8 cellular contexts compared by ENCODE assay signal in genomic region chr7:100827330-100828226, GRCh38. TPM values are rescaled to one million over a fixed set of nuclear protein-coding genes. Genes with fewer than 3 reads are reported as not detected.
DNase-seq lines count a peak whose midpoint lies in the region; ATAC-seq and TF ChIP-seq lines count a peak whose summit lies in the region.

Gene EPHB4, minus strand, starts transcription at chr7:100827523. Its CDS starts 493 bp downstream, at chr7:100827030.

- peaks cover 69 to 76% of the 10 kb centered on the region in 2 donors for H3K27me3 Mint-ChIP-seq in effector memory CD8-positive, alpha-beta T cell

- in situ Hi-C loops in SK-MEL-5 (cut with HindIII; ENCODE audit: low pct_unique_long_range_greater_than_20kb, low sequenced_read_pairs), result no loop called here

- H3K4me1 Mint-ChIP-seq in effector memory CD8-positive, alpha-beta T cell (ENCODE audit: low read depth in 2 of 2), result peaks cover 18 to 21% of the 10 kb centered on the region in 2 donors

- H3K27ac ChIP-seq in lower lobe of right lung (peak within 1 kb of the TSS; percentile 80), testis (peak within 1 kb of the TSS; percentile 39 to 77)

- H3K36me3 ChIP-seq in lower lobe of right lung (peaks cover 20% of the 10 kb centered on the region), testis (ENCODE audit: low read depth, missing control alignments) (no peaks in the 10 kb centered on the region)

- TF ChIP-seq CTCF in lower lobe of right lung (IDR thresholded peaks at IDR 0.05) (peak; percentile 23), testis (IDR thresholded peaks at IDR 0.05) (peak in 1 of 3 experiments; percentile 22)

- ATAC-seq in effector memory CD8-positive, alpha-beta T cell (replicated peaks), result peak; percentile 27
- peak; percentile 87 to 88 for ATAC-seq in lower lobe of right lung

- intact Hi-C loops in lower lobe of right lung (cut with DNase I), result no loop called here
- intact Hi-C loops in testis (cut with DNase I; ENCODE audit: low total_unique reads), result no loop called here

- H3K4me3 ChIP-seq in lower lobe of right lung (peak within 1 kb of the TSS; percentile 72), testis (peak within 1 kb of the TSS; percentile 68 to 73)

- H3K4me1 ChIP-seq in lower lobe of right lung, result peaks cover 28% of the 10 kb centered on the region
- peaks cover 18% of the 10 kb centered on the region for H3K4me1 ChIP-seq in testis

- H3K9me3 Mint-ChIP-seq in effector memory CD8-positive, alpha-beta T cell, result no peaks in the 10 kb centered on the region

- no peak within 1 kb of the TSS for H3K27ac Mint-ChIP-seq in effector memory CD8-positive, alpha-beta T cell

- H3K36me3 Mint-ChIP-seq in effector memory CD8-positive, alpha-beta T cell (ENCODE audit: insufficient read depth), result no peaks in the 10 kb centered on the region

- H3K27me3 ChIP-seq in lower lobe of right lung (ENCODE audit: low read depth) (peaks cover 22% of the 10 kb centered on the region), testis (no peaks in the 10 kb centered on the region)

- WGBS in testis, 2 donors, result 1% methylated on average over 32 to 78 of the region's 80 CpGs

- peak; percentile 84 for DNase-seq in AG08395 (ENCODE audit: low spot score)
- peak; percentile 83 for DNase-seq in H4 (ENCODE audit: low spot score)
- DNase-seq in SK-MEL-5 (ENCODE audit: low read depth, low spot score), result peak; percentile 96
- no peak for DNase-seq in effector memory CD8-positive, alpha-beta T cell
- DNase-seq in lower lobe of right lung, result peak; percentile 84
- DNase-seq in testis, result peak; percentile 92
- no peak for DNase-seq in NCI-H82 (lab: John Stamatoyannopoulos, UW)
- DNase-seq in NCI-H1436 (lab: John Stamatoyannopoulos, UW), result no peak

- H3K4me3 Mint-ChIP-seq in effector memory CD8-positive, alpha-beta T cell, result peak within 1 kb of the TSS; percentile 76 to 77

- H3K9me3 ChIP-seq in lower lobe of right lung (no peaks in the 10 kb centered on the region), testis (no peaks in the 10 kb centered on the region)

- TF ChIP-seq POLR2A in testis (IDR thresholded peaks at IDR 0.05), result no peak

RNA-seq across cellular contexts. Expression of gene EPHB4, which starts in this region (rescaled TPM):
- 29.9 and 37.1 TPM in 2 replicates for total RNA-seq in H4 (2014; rRNA removed; shearing (Covaris generic))
- total RNA-seq in SK-MEL-5 (2014; rRNA removed; shearing (Covaris generic)), result 37.3 and 45.2 TPM in 2 replicates
- 48.3 and 61.3 TPM in 2 replicates for polyA plus RNA-seq in SK-MEL-5 (2015; cell fraction: cytosol; rRNA removed)
- 49.8 and 54.2 TPM in 2 replicates for polyA plus RNA-seq in SK-MEL-5 (2015; cell fraction: nucleus; rRNA removed)
- 68.6 TPM for total RNA-seq in lower lobe of right lung
- 10 to 100 TPM; 35.9 to 49.6 TPM for total RNA-seq in testis
- 30.5 TPM for polyA plus RNA-seq in testis (ENCODE audit: insufficient read depth, low read depth, low replicate concordance)

Comparison
In these comparisons a context has a peak if more than half of its experiments do, and no peak if none do; other contexts are left out.
1. DNase-seq: peak in AG08395 (single experiment), H4 (single experiment), SK-MEL-5 (single experiment), lower lobe of right lung (single experiment) and testis (single experiment); none in effector memory CD8-positive, alpha-beta T cell (0 of 3), NCI-H82 (single experiment) and NCI-H1436 (single experiment).